ENCODE assay signal across 9 cellular contexts in genomic region chr15:40845036-40845435, GRCh38. TPM values are rescaled to one million over a fixed set of nuclear protein-coding genes. Genes with fewer than 3 reads are reported as not detected.
DNase-seq lines count a peak whose midpoint lies in the region; ATAC-seq, FAIRE-seq and TF ChIP-seq lines count a peak whose summit lies in the region.
"Had no signal": no experiment of that assay in that cellular context is flagged by ENCODE, and none has a peak within 500 bp of the region (broad histone marks: within the 10 kb centered on the region; RNA-seq: fewer than 3 reads in every experiment).

No MANE protein-coding gene starts in this region.

- peak overlapping the region; percentile 97 for H3K4me2 ChIP-seq in keratinocyte (ENCODE audit: control insufficient read depth, extremely low read depth, insufficient read depth, low read depth, low read length)

- H3K4me3 Mint-ChIP-seq in T-helper 2 cell treated with Interferon-gamma antibody and Interleukin-4, amounts not matched to agents 5 μg/mL and 100 μg/mL, for 36 hours = peak overlapping the region; percentile 90
- H3K4me3 Mint-ChIP-seq in activated CD8-positive, alpha-beta T cell treated with anti-CD3 and anti-CD28 coated beads for 36 hours = peak overlapping the region; percentile 84
- H3K4me3 Mint-ChIP-seq in stimulated activated naive CD8-positive, alpha-beta T cell treated with anti-CD3 and anti-CD28 coated beads, Interleukin-15, amount 100 ng/mL, for 72 hours = peak overlapping the region; percentile 87 to 90

- POLR2A ChIA-PET in activated CD8-positive, alpha-beta T cell treated with anti-CD3 and anti-CD28 coated beads for 36 hours (lab: Charles Lee) = interaction anchor here (1.2 to 2.9 kb wide), 3 partner anchors 10 to 49 kb away, joined by 5 to 8 read pairs (median 6); partner anchors contain the start of gene VPS18

- peaks cover 54% of the 10 kb centered on the region for H3K79me2 ChIP-seq in keratinocyte (ENCODE audit: control insufficient read depth, insufficient read depth, low read length)

- H4K20me1 ChIP-seq in keratinocyte (ENCODE audit: control insufficient read depth, extremely low read depth, insufficient read depth, low read length) = peaks cover 21% of the 10 kb centered on the region

- peaks cover 2% of the 10 kb centered on the region for H3K36me3 Mint-ChIP-seq in T-helper 2 cell treated with Interferon-gamma antibody and Interleukin-4, amounts not matched to agents 5 μg/mL and 100 μg/mL, for 36 hours (ENCODE audit: low read depth)
- peaks cover 2% of the 10 kb centered on the region for H3K36me3 Mint-ChIP-seq in activated CD8-positive, alpha-beta T cell treated with anti-CD3 and anti-CD28 coated beads for 36 hours (ENCODE audit: low read depth)

- H3K9me3 ChIP-seq in keratinocyte (ENCODE audit: control insufficient read depth, low read depth, low read length) = no peaks in the 10 kb centered on the region

- H3K4me1 Mint-ChIP-seq in T-helper 2 cell treated with Interferon-gamma antibody and Interleukin-4, amounts not matched to agents 5 μg/mL and 100 μg/mL, for 36 hours (ENCODE audit: low read depth) = peaks cover 26% of the 10 kb centered on the region
- H3K4me1 Mint-ChIP-seq in activated CD8-positive, alpha-beta T cell treated with anti-CD3 and anti-CD28 coated beads for 36 hours (ENCODE audit: low read depth) = peaks cover 11% of the 10 kb centered on the region
- peaks cover 35% of the 10 kb centered on the region for H3K4me1 Mint-ChIP-seq in stimulated activated naive CD8-positive, alpha-beta T cell treated with anti-CD3 and anti-CD28 coated beads, Interleukin-15, amount 100 ng/mL, for 72 hours

- FAIRE-seq in keratinocyte (lab: Jason Lieb, UNC) = no peak
- FAIRE-seq: endometrium had no signal

- dilution Hi-C loops in keratinocyte (cut with MboI; ENCODE audit: extremely low pct_ligation_motif_present, low sequenced_read_pairs) = no loop called here

- intact Hi-C loops in activated CD8-positive, alpha-beta T cell treated with anti-CD3 and anti-CD28 coated beads for 36 hours (cut with micrococcal nuclease) = no loop called here

- peak overlapping the region; percentile 92 for H3K27ac ChIP-seq in keratinocyte (ENCODE audit: control insufficient read depth, insufficient read depth, low read length)

- no peak for ATAC-seq in activated CD8-positive, alpha-beta T cell treated with anti-CD3 and anti-CD28 coated beads for 36 hours
- ATAC-seq in stimulated activated naive CD8-positive, alpha-beta T cell treated with anti-CD3 and anti-CD28 coated beads, Interleukin-15, amount 100 ng/mL, for 72 hours = no peak

- H3K9me3 Mint-ChIP-seq in T-helper 2 cell treated with Interferon-gamma antibody and Interleukin-4, amounts not matched to agents 5 μg/mL and 100 μg/mL, for 36 hours = no peaks in the 10 kb centered on the region
- H3K9me3 Mint-ChIP-seq in activated CD8-positive, alpha-beta T cell treated with anti-CD3 and anti-CD28 coated beads for 36 hours = no peaks in the 10 kb centered on the region
- no peaks in the 10 kb centered on the region for H3K9me3 Mint-ChIP-seq in stimulated activated naive CD8-positive, alpha-beta T cell treated with anti-CD3 and anti-CD28 coated beads, Interleukin-15, amount 100 ng/mL, for 72 hours

- peak overlapping the region; percentile 64 for H3K27ac Mint-ChIP-seq in T-helper 2 cell treated with Interferon-gamma antibody and Interleukin-4, amounts not matched to agents 5 μg/mL and 100 μg/mL, for 36 hours
- no peak overlapping the region for H3K27ac Mint-ChIP-seq in activated CD8-positive, alpha-beta T cell treated with anti-CD3 and anti-CD28 coated beads for 36 hours
- H3K27ac Mint-ChIP-seq in stimulated activated naive CD8-positive, alpha-beta T cell treated with anti-CD3 and anti-CD28 coated beads, Interleukin-15, amount 100 ng/mL, for 72 hours = peak overlapping the region in 1 of 2 donors; percentile 77

- peaks cover 42% of the 10 kb centered on the region for H3K4me1 ChIP-seq in keratinocyte (ENCODE audit: control insufficient read depth, extremely low read depth, insufficient read depth, low read length)

- peaks cover 4% of the 10 kb centered on the region for H3K9me1 ChIP-seq in keratinocyte (ENCODE audit: control insufficient read depth, extremely low read depth, insufficient read depth, low read length)

- no peak for DNase-seq in T-helper 2 cell treated with Interferon-gamma antibody and Interleukin-4, amounts not matched to agents 5 μg/mL and 100 μg/mL, for 36 hours (ENCODE audit: low spot score)
- no peak for DNase-seq in T-helper 2 cell
- DNase-seq in activated CD8-positive, alpha-beta T cell treated with anti-CD3 and anti-CD28 coated beads for 36 hours = no peak
- no peak for DNase-seq in keratinocyte (ENCODE audit: low read depth, low spot score)
- no peak for DNase-seq in stimulated activated naive CD8-positive, alpha-beta T cell treated with anti-CD3 and anti-CD28 coated beads, Interleukin-15, amount 100 ng/mL, for 72 hours
- no peak for DNase-seq in COR-L47 (lab: John Stamatoyannopoulos, UW)
- DNase-seq in activated gamma-delta T cell (lab: John Stamatoyannopoulos, UW) = no peak
- DNase-seq in retina = no peak

- peaks cover 3 to 20% of the 10 kb centered on the region in 2 experiments for H3K36me3 ChIP-seq in keratinocyte (ENCODE audit: control insufficient read depth in 2 of 2, extremely low read depth in 1 of 2, insufficient read depth in 2 of 2, low read length in 2 of 2)

- no peaks in the 10 kb centered on the region for H3K27me3 ChIP-seq in keratinocyte (ENCODE audit: control insufficient read depth, extremely low read depth, insufficient read depth, low read length)

- CTCF ChIA-PET in activated CD8-positive, alpha-beta T cell treated with anti-CD3 and anti-CD28 coated beads for 36 hours (lab: Charles Lee) = interaction anchor here (1.5 to 6.3 kb wide), 6 partner anchors 13 to 165 kb away, joined by 3 to 65 read pairs (median 6); partner anchors contain the start of gene RHOV

- H3K9ac ChIP-seq in keratinocyte (ENCODE audit: control insufficient read depth, extremely low read depth, insufficient read depth, low read length) = peak overlapping the region; percentile 85

- H3K4me3 ChIP-seq in keratinocyte (ENCODE audit: control insufficient read depth in 2 of 3, extremely low read depth in 1 of 3, insufficient read depth in 2 of 3, low read depth in 1 of 3, low read length in 3 of 3) = peak overlapping the region; percentile 79 to 99 (median 95)

- H2AFZ ChIP-seq in keratinocyte (ENCODE audit: control insufficient read depth, low read length) = peak overlapping the region; percentile 64

- no peak for TF ChIP-seq CTCF in activated CD8-positive, alpha-beta T cell treated with anti-CD3 and anti-CD28 coated beads for 36 hours (IDR thresholded peaks at IDR 0.05)
- no peak for TF ChIP-seq CTCF in keratinocyte (optimal IDR thresholded peaks at IDR 0.05 in 1 of 3, IDR thresholded peaks at IDR 0.05 in 1 of 3, conservative IDR thresholded peaks at IDR 0.05 in 1 of 3; ENCODE audit: extremely low read depth in 1 of 3, insufficient read depth in 2 of 3, low read length in 3 of 3)

- peaks cover 19% of the 10 kb centered on the region for H3K27me3 Mint-ChIP-seq in T-helper 2 cell treated with Interferon-gamma antibody and Interleukin-4, amounts not matched to agents 5 μg/mL and 100 μg/mL, for 36 hours (ENCODE audit: low read depth)
- peaks cover 16% of the 10 kb centered on the region for H3K27me3 Mint-ChIP-seq in activated CD8-positive, alpha-beta T cell treated with anti-CD3 and anti-CD28 coated beads for 36 hours
- H3K27me3 Mint-ChIP-seq in stimulated activated naive CD8-positive, alpha-beta T cell treated with anti-CD3 and anti-CD28 coated beads, Interleukin-15, amount 100 ng/mL, for 72 hours = peaks cover 27% of the 10 kb centered on the region

RNA-seq across cellular contexts. Expression of gene SPINT1, which starts 1.2 kb away (rescaled TPM):
- total RNA-seq in activated CD8-positive, alpha-beta T cell treated with anti-CD3 and anti-CD28 coated beads for 36 hours = 1 to 10 TPM; 6.3 to 6.5 TPM
- polyA plus RNA-seq in keratinocyte = 30.1 to 146 TPM (median 40.9 TPM) in 3 replicates
- polyA plus RNA-seq in keratinocyte (2011; ENCODE audit: low read depth) = 70.3 TPM
- 50.7 and 75.2 TPM in 2 replicates for polyA plus RNA-seq in keratinocyte (2011; cell fraction: cytosol; rRNA removed)
- polyA plus RNA-seq in keratinocyte (2011; cell fraction: nucleus; rRNA removed) = 223 and 225 TPM in 2 replicates
- polyA plus RNA-seq in keratinocyte (2012; ENCODE audit: low replicate concordance) = 112 and 163 TPM in 2 replicates
- 55.5 to 213 TPM (median 69.5 TPM) in 3 replicates for polyA minus RNA-seq in keratinocyte
- 91.3 TPM for polyA minus RNA-seq in keratinocyte (2011; cell fraction: cytosol; rRNA and poly(A)+ RNA removed)
- polyA minus RNA-seq in keratinocyte (2011; cell fraction: nucleus; rRNA and poly(A)+ RNA removed) = 169 and 184 TPM in 2 replicates

RNA-seq across cellular contexts. Expression of gene PPP1R14D, which starts 16.5 kb away (rescaled TPM):
- not detected for total RNA-seq in activated CD8-positive, alpha-beta T cell treated with anti-CD3 and anti-CD28 coated beads for 36 hours
- polyA plus RNA-seq in keratinocyte = not detected in 3 replicates
- not detected for polyA plus RNA-seq in keratinocyte (2011; ENCODE audit: low read depth)
- not detected in 2 replicates for polyA plus RNA-seq in keratinocyte (2011; cell fraction: cytosol; rRNA removed)
- not detected in 2 replicates for polyA plus RNA-seq in keratinocyte (2011; cell fraction: nucleus; rRNA removed)
- not detected in 2 replicates for polyA plus RNA-seq in keratinocyte (2012; ENCODE audit: low replicate concordance)
- not detected in 3 replicates for polyA minus RNA-seq in keratinocyte
- not detected for polyA minus RNA-seq in keratinocyte (2011; cell fraction: cytosol; rRNA and poly(A)+ RNA removed)
- not detected in 2 replicates for polyA minus RNA-seq in keratinocyte (2011; cell fraction: nucleus; rRNA and poly(A)+ RNA removed)

RNA-seq across cellular contexts. Expression of gene RHOV, which starts 29.0 kb away (rescaled TPM):
- total RNA-seq in activated CD8-positive, alpha-beta T cell treated with anti-CD3 and anti-CD28 coated beads for 36 hours = under 1 TPM; 0.40 to 0.41 TPM
- polyA plus RNA-seq in keratinocyte = 1.2 to 12.1 TPM (median 7.1 TPM) in 3 replicates
- 15.0 TPM for polyA plus RNA-seq in keratinocyte (2011; ENCODE audit: low read depth)
- polyA plus RNA-seq in keratinocyte (2011; cell fraction: cytosol; rRNA removed) = 3.3 and 7.6 TPM in 2 replicates
- 28.3 and 31.0 TPM in 2 replicates for polyA plus RNA-seq in keratinocyte (2011; cell fraction: nucleus; rRNA removed)
- 1.2 and 28.5 TPM in 2 replicates for polyA plus RNA-seq in keratinocyte (2012; ENCODE audit: low replicate concordance)
- 0.89 to 4.5 TPM (median 3.4 TPM) in 3 replicates for polyA minus RNA-seq in keratinocyte
- polyA minus RNA-seq in keratinocyte (2011; cell fraction: cytosol; rRNA and poly(A)+ RNA removed) = 5.8 TPM
- polyA minus RNA-seq in keratinocyte (2011; cell fraction: nucleus; rRNA and poly(A)+ RNA removed) = 12.0 and 15.2 TPM in 2 replicates

RNA-seq across cellular contexts. Expression of gene DNAJC17, which starts 37.8 kb away (rescaled TPM):
- 10 to 100 TPM; 35.8 to 35.9 TPM for total RNA-seq in activated CD8-positive, alpha-beta T cell treated with anti-CD3 and anti-CD28 coated beads for 36 hours
- 27.0 to 55.9 TPM (median 35.3 TPM) in 3 replicates for polyA plus RNA-seq in keratinocyte
- polyA plus RNA-seq in keratinocyte (2011; ENCODE audit: low read depth) = 23.6 TPM
- 30.6 and 31.7 TPM in 2 replicates for polyA plus RNA-seq in keratinocyte (2011; cell fraction: cytosol; rRNA removed)
- 65.7 and 71.0 TPM in 2 replicates for polyA plus RNA-seq in keratinocyte (2011; cell fraction: nucleus; rRNA removed)
- 23.2 and 38.5 TPM in 2 replicates for polyA plus RNA-seq in keratinocyte (2012; ENCODE audit: low replicate concordance)
- polyA minus RNA-seq in keratinocyte = 10.5 to 21.2 TPM (median 19.7 TPM) in 3 replicates
- 13.8 TPM for polyA minus RNA-seq in keratinocyte (2011; cell fraction: cytosol; rRNA and poly(A)+ RNA removed)
- 8.0 and 8.5 TPM in 2 replicates for polyA minus RNA-seq in keratinocyte (2011; cell fraction: nucleus; rRNA and poly(A)+ RNA removed)

RNA-seq across cellular contexts. Expression of gene ZFYVE19, which starts 38.1 kb away (rescaled TPM):
- total RNA-seq in activated CD8-positive, alpha-beta T cell treated with anti-CD3 and anti-CD28 coated beads for 36 hours = 10 to 100 TPM; 20.1 to 22.7 TPM
- 19.0 to 26.2 TPM (median 24.5 TPM) in 3 replicates for polyA plus RNA-seq in keratinocyte
- polyA plus RNA-seq in keratinocyte (2011; ENCODE audit: low read depth) = 15.2 TPM
- polyA plus RNA-seq in keratinocyte (2011; cell fraction: cytosol; rRNA removed) = 17.0 and 20.2 TPM in 2 replicates
- polyA plus RNA-seq in keratinocyte (2011; cell fraction: nucleus; rRNA removed) = 57.4 and 64.0 TPM in 2 replicates
- 14.6 and 15.8 TPM in 2 replicates for polyA plus RNA-seq in keratinocyte (2012; ENCODE audit: low replicate concordance)
- polyA minus RNA-seq in keratinocyte = 16.5 to 25.4 TPM (median 21.4 TPM) in 3 replicates
- 17.8 TPM for polyA minus RNA-seq in keratinocyte (2011; cell fraction: cytosol; rRNA and poly(A)+ RNA removed)
- polyA minus RNA-seq in keratinocyte (2011; cell fraction: nucleus; rRNA and poly(A)+ RNA removed) = 8.5 and 9.8 TPM in 2 replicates
